19 cellular contexts compared by ENCODE assay signal in the genomic region with DNA sequence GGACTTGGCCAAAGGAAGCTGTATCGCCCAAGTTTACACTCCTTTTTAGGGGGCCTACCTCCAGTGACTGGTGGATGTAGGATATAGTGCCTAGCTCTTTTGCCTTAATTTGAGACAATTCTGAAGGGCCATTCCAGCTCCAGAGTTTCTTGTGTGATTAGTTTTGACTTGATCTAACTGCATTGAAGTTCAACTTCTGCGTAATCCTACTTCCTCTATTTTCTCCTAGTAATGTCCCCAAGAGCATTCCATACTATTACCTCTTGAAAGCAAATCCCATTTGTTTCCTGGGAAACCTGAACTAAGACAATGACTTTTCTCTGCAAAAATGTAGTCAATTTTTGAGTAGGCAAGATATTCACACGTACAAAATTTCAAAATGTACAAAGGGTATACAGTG.
"Had no signal": no experiment of that assay in that cellular context is flagged by ENCODE, and none has a peak within 500 bp of the region (broad histone marks: within the 10 kb centered on the region; RNA-seq: fewer than 3 reads in every experiment).

No MANE protein-coding gene starts in this region.

- H3K9me3 Mint-ChIP-seq: memory B cell; natural killer cell; stimulated activated naive B cell treated with anti-CD40 and anti-IgM and Interleukin-4, amounts not matched to agents 10 μg/mL and 1 μg/mL and 100 μg/mL, for 72 hours; stimulated activated naive CD8-positive, alpha-beta T cell treated with anti-CD3 and anti-CD28 coated beads, Interleukin-15, Interleukin-2, amounts not matched to agents 100 ng/mL and 50 ng/mL, for 24 hours had no signal

- H3K4me1 Mint-ChIP-seq: memory B cell had no signal

- H3K36me3 Mint-ChIP-seq: memory B cell; natural killer cell; stimulated activated naive B cell treated with anti-CD40 and anti-IgM and Interleukin-4, amounts not matched to agents 10 μg/mL and 1 μg/mL and 100 μg/mL, for 72 hours had no signal

- ATAC-seq: gastrocnemius medialis; heart left ventricle; left lobe of liver; natural killer cell; psoas muscle; right cardiac atrium; stimulated activated naive B cell treated with anti-CD40 and anti-IgM and Interleukin-4, amounts not matched to agents 10 μg/mL and 1 μg/mL and 100 μg/mL, for 72 hours had no signal

- H3K27me3 Mint-ChIP-seq: memory B cell; stimulated activated naive B cell treated with anti-CD40 and anti-IgM and Interleukin-4, amounts not matched to agents 10 μg/mL and 1 μg/mL and 100 μg/mL, for 72 hours; stimulated activated naive CD8-positive, alpha-beta T cell treated with anti-CD3 and anti-CD28 coated beads, Interleukin-15, Interleukin-2, amounts not matched to agents 100 ng/mL and 50 ng/mL, for 24 hours had no signal

- H3K4me3 Mint-ChIP-seq: memory B cell; natural killer cell; stimulated activated naive B cell treated with anti-CD40 and anti-IgM and Interleukin-4, amounts not matched to agents 10 μg/mL and 1 μg/mL and 100 μg/mL, for 72 hours; stimulated activated naive CD8-positive, alpha-beta T cell treated with anti-CD3 and anti-CD28 coated beads, Interleukin-15, Interleukin-2, amounts not matched to agents 100 ng/mL and 50 ng/mL, for 24 hours had no signal

- DNase-seq: dorsolateral prefrontal cortex; effector CD4-positive, alpha-beta T cell; foreskin fibroblast; gastrocnemius medialis; heart left ventricle; kidney; natural killer cell; occipital lobe; ovary; psoas muscle; right cardiac atrium; small intestine; stimulated activated CD4-positive, alpha-beta T cell treated with anti-CD3 and anti-CD28 coated beads, Interleukin-15, amount 100 ng/mL, for 24 hours; stimulated activated CD4-positive, alpha-beta T cell treated with anti-CD3 and anti-CD28 coated beads, Interleukin-2, amount 100 ng/mL, for 48 hours; stimulated activated naive B cell treated with anti-CD40 and anti-IgM and Interleukin-4, amounts not matched to agents 10 μg/mL and 1 μg/mL and 100 μg/mL, for 72 hours; upper lobe of left lung had no signal

- H3K27ac Mint-ChIP-seq: memory B cell; natural killer cell; stimulated activated naive B cell treated with anti-CD40 and anti-IgM and Interleukin-4, amounts not matched to agents 10 μg/mL and 1 μg/mL and 100 μg/mL, for 72 hours; stimulated activated naive CD8-positive, alpha-beta T cell treated with anti-CD3 and anti-CD28 coated beads, Interleukin-15, Interleukin-2, amounts not matched to agents 100 ng/mL and 50 ng/mL, for 24 hours had no signal
